Comparison of ENCODE assay signal across 1 cellular context in the genomic region with DNA sequence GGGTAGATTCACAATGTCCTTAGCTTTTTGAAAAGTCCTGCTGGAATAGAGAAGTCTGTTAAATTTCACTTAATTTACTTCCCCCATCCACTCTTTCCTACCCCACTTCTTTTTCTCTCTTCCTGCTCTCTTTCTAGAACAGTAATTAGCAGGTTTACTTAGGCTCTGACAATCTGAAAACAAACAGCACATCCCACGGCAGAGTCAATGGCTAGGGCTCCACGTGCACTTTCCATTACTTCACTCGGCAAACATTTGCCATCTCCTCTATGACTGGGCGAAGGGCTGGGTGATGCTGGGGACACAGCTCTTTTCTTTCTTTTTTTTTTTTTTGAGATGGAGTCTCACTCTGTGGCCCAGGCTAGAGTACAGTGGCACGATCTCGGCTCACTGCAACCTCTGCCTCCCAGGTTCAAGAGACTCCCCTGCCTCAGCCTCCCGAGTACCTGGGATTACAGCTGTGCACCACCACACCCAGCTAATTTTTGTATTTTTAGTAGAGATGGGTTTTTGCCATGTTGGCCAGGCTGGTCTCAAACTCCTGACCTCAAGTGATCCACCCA.
TF ChIP-seq lines count a peak whose summit lies in the region.
"Not testable (repeated sequence)": the region's sequence is repeated elsewhere in the genome, so short reads cannot be mapped to it uniquely, and the experiment has no call there.

No MANE protein-coding gene starts in this region.

TF ChIP-seq in HepG2, 621 proteins besides CTCF, POLR2A, EP300 and RAD21 (continued from another document and continues in another):
- TF ChIP-seq, protein P1, sequence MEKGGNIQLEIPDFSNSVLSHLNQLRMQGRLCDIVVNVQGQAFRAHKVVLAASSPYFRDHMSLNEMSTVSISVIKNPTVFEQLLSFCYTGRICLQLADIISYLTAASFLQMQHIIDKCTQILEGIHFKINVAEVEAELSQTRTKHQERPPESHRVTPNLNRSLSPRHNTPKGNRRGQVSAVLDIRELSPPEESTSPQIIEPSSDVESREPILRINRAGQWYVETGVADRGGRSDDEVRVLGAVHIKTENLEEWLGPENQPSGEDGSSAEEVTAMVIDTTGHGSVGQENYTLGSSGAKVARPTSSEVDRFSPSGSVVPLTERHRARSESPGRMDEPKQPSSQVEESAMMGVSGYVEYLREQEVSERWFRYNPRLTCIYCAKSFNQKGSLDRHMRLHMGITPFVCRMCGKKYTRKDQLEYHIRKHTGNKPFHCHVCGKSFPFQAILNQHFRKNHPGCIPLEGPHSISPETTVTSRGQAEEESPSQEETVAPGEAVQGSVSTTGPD (CRISPR knock-in tag; IDR thresholded peaks at IDR 0.05), result 0 out of 2 replicates have a peak, but pooled peaks have one; percentile 50
- TF ChIP-seq ZNF550 (CRISPR knock-in tag; IDR thresholded peaks at IDR 0.05; ENCODE audit: borderline replicate concordance), result 0 out of 2 replicates have a peak, but pooled peaks have one; percentile 15
- TF ChIP-seq, protein P2, sequence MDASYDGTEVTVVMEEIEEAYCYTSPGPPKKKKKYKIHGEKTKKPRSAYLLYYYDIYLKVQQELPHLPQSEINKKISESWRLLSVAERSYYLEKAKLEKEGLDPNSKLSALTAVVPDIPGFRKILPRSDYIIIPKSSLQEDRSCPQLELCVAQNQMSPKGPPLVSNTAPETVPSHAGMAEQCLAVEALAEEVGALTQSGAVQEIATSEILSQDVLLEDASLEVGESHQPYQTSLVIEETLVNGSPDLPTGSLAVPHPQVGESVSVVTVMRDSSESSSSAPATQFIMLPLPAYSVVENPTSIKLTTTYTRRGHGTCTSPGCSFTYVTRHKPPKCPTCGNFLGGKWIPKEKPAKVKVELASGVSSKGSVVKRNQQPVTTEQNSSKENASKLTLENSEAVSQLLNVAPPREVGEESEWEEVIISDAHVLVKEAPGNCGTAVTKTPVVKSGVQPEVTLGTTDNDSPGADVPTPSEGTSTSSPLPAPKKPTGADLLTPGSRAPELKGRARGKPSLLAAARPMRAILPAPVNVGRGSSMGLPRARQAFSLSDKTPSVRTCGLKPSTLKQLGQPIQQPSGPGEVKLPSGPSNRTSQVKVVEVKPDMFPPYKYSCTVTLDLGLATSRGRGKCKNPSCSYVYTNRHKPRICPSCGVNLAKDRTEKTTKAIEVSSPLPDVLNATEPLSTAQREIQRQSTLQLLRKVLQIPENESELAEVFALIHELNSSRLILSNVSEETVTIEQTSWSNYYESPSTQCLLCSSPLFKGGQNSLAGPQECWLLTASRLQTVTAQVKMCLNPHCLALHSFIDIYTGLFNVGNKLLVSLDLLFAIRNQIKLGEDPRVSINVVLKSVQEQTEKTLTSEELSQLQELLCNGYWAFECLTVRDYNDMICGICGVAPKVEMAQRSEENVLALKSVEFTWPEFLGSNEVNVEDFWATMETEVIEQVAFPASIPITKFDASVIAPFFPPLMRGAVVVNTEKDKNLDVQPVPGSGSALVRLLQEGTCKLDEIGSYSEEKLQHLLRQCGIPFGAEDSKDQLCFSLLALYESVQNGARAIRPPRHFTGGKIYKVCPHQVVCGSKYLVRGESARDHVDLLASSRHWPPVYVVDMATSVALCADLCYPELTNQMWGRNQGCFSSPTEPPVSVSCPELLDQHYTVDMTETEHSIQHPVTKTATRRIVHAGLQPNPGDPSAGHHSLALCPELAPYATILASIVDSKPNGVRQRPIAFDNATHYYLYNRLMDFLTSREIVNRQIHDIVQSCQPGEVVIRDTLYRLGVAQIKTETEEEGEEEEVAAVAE (CRISPR knock-in tag; IDR thresholded peaks at IDR 0.05; ENCODE audit: borderline replicate concordance), result 0 out of 2 replicates have a peak, but pooled peaks have one; percentile 24
- peak; percentile 69; the same call in 1 of the 2 replicates for TF ChIP-seq ZNF124 (CRISPR knock-in tag; IDR thresholded peaks at IDR 0.05)
- not testable (repeated sequence) for TF ChIP-seq LCORL (IDR thresholded peaks at IDR 0.05)
- peak; percentile 68; the same call in 1 of the 2 replicates for TF ChIP-seq LCORL (CRISPR knock-in tag; IDR thresholded peaks at IDR 0.05)
- peak; percentile 53; the same call in 1 of the 2 replicates for TF ChIP-seq ZMYM3 (CRISPR knock-in tag; IDR thresholded peaks at IDR 0.05)
- TF ChIP-seq, protein P3, sequence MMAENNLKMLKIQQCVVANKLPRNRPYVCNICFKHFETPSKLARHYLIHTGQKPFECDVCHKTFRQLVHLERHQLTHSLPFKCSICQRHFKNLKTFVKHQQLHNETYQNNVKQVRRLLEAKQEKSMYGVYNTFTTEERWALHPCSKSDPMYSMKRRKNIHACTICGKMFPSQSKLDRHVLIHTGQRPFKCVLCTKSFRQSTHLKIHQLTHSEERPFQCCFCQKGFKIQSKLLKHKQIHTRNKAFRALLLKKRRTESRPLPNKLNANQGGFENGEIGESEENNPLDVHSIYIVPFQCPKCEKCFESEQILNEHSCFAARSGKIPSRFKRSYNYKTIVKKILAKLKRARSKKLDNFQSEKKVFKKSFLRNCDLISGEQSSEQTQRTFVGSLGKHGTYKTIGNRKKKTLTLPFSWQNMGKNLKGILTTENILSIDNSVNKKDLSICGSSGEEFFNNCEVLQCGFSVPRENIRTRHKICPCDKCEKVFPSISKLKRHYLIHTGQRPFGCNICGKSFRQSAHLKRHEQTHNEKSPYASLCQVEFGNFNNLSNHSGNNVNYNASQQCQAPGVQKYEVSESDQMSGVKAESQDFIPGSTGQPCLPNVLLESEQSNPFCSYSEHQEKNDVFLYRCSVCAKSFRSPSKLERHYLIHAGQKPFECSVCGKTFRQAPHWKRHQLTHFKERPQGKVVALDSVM (CRISPR knock-in tag; IDR thresholded peaks at IDR 0.05), result peak; percentile 48; the same call in 1 of the 2 replicates
- TF ChIP-seq, protein P4, sequence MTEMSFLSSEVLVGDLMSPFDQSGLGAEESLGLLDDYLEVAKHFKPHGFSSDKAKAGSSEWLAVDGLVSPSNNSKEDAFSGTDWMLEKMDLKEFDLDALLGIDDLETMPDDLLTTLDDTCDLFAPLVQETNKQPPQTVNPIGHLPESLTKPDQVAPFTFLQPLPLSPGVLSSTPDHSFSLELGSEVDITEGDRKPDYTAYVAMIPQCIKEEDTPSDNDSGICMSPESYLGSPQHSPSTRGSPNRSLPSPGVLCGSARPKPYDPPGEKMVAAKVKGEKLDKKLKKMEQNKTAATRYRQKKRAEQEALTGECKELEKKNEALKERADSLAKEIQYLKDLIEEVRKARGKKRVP (CRISPR knock-in tag; IDR thresholded peaks at IDR 0.05), result peak in 1 of 2 experiments; percentile 61; a peak in 2 of 4 replicates
- 0 out of 2 replicates have a peak, but pooled peaks have one; percentile 34 for TF ChIP-seq ZNF746 (CRISPR knock-in tag; IDR thresholded peaks at IDR 0.05)
- TF ChIP-seq, protein P5, sequence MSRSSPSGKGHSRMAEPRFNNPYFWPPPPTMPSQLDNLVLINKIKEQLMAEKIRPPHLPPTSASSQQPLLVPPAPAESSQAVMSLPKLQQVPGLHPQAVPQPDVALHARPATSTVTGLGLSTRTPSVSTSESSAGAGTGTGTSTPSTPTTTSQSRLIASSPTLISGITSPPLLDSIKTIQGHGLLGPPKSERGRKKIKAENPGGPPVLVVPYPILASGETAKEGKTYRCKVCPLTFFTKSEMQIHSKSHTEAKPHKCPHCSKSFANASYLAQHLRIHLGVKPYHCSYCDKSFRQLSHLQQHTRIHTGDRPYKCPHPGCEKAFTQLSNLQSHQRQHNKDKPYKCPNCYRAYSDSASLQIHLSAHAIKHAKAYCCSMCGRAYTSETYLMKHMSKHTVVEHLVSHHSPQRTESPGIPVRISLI (CRISPR knock-in tag; IDR thresholded peaks at IDR 0.05; ENCODE audit: borderline replicate concordance), result peak; percentile 83
- TF ChIP-seq ETV5 (CRISPR knock-in tag; IDR thresholded peaks at IDR 0.05; ENCODE audit: borderline replicate concordance), result peak; percentile 39; the same call in 1 of the 2 replicates
- TF ChIP-seq REL (CRISPR knock-in tag; conservative IDR thresholded peaks at IDR 0.05), result 0 out of 2 replicates have a peak, but pooled peaks have one; percentile 41
- TF ChIP-seq, protein P6, sequence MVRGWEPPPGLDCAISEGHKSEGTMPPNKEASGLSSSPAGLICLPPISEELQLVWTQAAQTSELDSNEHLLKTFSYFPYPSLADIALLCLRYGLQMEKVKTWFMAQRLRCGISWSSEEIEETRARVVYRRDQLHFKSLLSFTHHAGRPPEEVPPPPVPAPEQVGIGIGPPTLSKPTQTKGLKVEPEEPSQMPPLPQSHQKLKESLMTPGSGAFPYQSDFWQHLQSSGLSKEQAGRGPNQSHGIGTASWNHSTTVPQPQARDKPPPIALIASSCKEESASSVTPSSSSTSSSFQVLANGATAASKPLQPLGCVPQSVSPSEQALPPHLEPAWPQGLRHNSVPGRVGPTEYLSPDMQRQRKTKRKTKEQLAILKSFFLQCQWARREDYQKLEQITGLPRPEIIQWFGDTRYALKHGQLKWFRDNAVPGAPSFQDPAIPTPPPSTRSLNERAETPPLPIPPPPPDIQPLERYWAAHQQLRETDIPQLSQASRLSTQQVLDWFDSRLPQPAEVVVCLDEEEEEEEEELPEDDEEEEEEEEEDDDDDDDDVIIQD (CRISPR knock-in tag; IDR thresholded peaks at IDR 0.05; ENCODE audit: low read depth), result peak; percentile 46; the same call in 1 of the 2 replicates
- TF ChIP-seq JUN (CRISPR knock-in tag; IDR thresholded peaks at IDR 0.05), result peak; percentile 81
- TF ChIP-seq, protein P7, sequence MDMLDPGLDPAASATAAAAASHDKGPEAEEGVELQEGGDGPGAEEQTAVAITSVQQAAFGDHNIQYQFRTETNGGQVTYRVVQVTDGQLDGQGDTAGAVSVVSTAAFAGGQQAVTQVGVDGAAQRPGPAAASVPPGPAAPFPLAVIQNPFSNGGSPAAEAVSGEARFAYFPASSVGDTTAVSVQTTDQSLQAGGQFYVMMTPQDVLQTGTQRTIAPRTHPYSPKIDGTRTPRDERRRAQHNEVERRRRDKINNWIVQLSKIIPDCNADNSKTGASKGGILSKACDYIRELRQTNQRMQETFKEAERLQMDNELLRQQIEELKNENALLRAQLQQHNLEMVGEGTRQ (IDR thresholded peaks at IDR 0.05; ENCODE audit: low read depth, low read length), result peak; percentile 58; the same call in 1 of the 2 replicates
- TF ChIP-seq, protein P7 (CRISPR knock-in tag; IDR thresholded peaks at IDR 0.05; ENCODE audit: borderline replicate concordance), result not testable (repeated sequence)
- TF ChIP-seq NFKBIZ (CRISPR knock-in tag; IDR thresholded peaks at IDR 0.05), result peak; percentile 63; the same call in 1 of the 2 replicates
- TF ChIP-seq, protein P8, sequence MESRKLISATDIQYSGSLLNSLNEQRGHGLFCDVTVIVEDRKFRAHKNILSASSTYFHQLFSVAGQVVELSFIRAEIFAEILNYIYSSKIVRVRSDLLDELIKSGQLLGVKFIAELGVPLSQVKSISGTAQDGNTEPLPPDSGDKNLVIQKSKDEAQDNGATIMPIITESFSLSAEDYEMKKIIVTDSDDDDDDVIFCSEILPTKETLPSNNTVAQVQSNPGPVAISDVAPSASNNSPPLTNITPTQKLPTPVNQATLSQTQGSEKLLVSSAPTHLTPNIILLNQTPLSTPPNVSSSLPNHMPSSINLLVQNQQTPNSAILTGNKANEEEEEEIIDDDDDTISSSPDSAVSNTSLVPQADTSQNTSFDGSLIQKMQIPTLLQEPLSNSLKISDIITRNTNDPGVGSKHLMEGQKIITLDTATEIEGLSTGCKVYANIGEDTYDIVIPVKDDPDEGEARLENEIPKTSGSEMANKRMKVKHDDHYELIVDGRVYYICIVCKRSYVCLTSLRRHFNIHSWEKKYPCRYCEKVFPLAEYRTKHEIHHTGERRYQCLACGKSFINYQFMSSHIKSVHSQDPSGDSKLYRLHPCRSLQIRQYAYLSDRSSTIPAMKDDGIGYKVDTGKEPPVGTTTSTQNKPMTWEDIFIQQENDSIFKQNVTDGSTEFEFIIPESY (CRISPR knock-in tag; IDR thresholded peaks at IDR 0.05), result peak; percentile 23; the same call in 1 of the 2 replicates
- TF ChIP-seq, protein P9, sequence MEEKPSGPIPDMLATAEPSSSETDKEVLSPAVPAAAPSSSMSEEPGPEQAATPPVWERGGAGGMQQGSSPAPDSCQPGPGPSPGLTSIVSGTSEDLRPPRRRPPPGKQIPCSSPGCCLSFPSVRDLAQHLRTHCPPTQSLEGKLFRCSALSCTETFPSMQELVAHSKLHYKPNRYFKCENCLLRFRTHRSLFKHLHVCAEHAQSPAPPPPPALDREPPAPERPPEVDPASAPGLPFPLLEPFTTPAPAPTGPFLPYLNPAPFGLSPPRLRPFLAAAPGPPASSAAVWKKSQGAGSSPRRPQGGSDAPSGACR (CRISPR knock-in tag; IDR thresholded peaks at IDR 0.05), result 0 out of 2 replicates have a peak, but pooled peaks have one; percentile 48
- TF ChIP-seq HDAC2 (CRISPR knock-in tag; IDR thresholded peaks at IDR 0.05), result peak; percentile 77; the same call in 1 of the 2 replicates
- TF ChIP-seq TCF7 (IDR thresholded peaks at IDR 0.05; ENCODE audit: low read depth), result peak; percentile 22; the same call in 1 of the 2 replicates
- TF ChIP-seq PITX1 (CRISPR knock-in tag; IDR thresholded peaks at IDR 0.05), result peak; percentile 26; the same call in 1 of the 2 replicates
- TF ChIP-seq FOXJ3 (CRISPR knock-in tag; IDR thresholded peaks at IDR 0.05; ENCODE audit: borderline replicate concordance), result 0 out of 2 replicates have a peak, but pooled peaks have one; percentile 19
- peak; percentile 55 for TF ChIP-seq CCAR2 (optimal IDR thresholded peaks at IDR 0.05; ENCODE audit: low read depth, low read length)
- peak; percentile 31; the same call in 1 of the 2 replicates for TF ChIP-seq PHF21A (CRISPR knock-in tag; IDR thresholded peaks at IDR 0.05)
- TF ChIP-seq, protein P10, sequence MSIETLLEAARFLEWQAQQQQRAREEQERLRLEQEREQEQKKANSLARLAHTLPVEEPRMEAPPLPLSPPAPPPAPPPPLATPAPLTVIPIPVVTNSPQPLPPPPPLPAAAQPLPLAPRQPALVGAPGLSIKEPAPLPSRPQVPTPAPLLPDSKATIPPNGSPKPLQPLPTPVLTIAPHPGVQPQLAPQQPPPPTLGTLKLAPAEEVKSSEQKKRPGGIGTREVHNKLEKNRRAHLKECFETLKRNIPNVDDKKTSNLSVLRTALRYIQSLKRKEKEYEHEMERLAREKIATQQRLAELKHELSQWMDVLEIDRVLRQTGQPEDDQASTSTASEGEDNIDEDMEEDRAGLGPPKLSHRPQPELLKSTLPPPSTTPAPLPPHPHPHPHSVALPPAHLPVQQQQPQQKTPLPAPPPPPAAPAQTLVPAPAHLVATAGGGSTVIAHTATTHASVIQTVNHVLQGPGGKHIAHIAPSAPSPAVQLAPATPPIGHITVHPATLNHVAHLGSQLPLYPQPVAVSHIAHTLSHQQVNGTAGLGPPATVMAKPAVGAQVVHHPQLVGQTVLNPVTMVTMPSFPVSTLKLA (IDR thresholded peaks at IDR 0.05), result peak; percentile 82
- TF ChIP-seq SOX13 (IDR thresholded peaks at IDR 0.05), result peak; percentile 54; the same call in 1 of the 2 replicates
- peak in 1 of 2 experiments; percentile 80; a peak in 2 of 4 replicates for TF ChIP-seq SOX13 (CRISPR knock-in tag; conservative IDR thresholded peaks at IDR 0.05 in 1 of 2, IDR thresholded peaks at IDR 0.05 in 1 of 2)
- TF ChIP-seq THAP11 (CRISPR knock-in tag; IDR thresholded peaks at IDR 0.05), result peak; percentile 60; the same call in 1 of the 2 replicates
